In genomic region chr3:54709785-54710184, GRCh38 we compare ENCODE assay signal across 28 cellular contexts.
"Had no signal": no experiment of that assay in that cellular context is flagged by ENCODE, and none has a peak within 500 bp of the region (broad histone marks: within the 10 kb centered on the region; RNA-seq: fewer than 3 reads in every experiment).

No MANE protein-coding gene starts in this region.

- H3K9me3 Mint-ChIP-seq: endodermal cell had no signal

- H3K4me3 Mint-ChIP-seq: activated CD4-positive, alpha-beta memory T cell treated with anti-CD3 and anti-CD28 coated beads, Interleukin-2, amount 10 ng/mL, durations not matched to agents 7 days and 5 days; activated CD4-positive, alpha-beta T cell treated with anti-CD3 and anti-CD28 coated beads, Interleukin-2, amount 10 ng/mL, durations not matched to agents 7 days and 5 days; activated naive CD8-positive, alpha-beta T cell; activated T-cell treated with anti-CD3 and anti-CD28 coated beads, Interleukin-2, amount 50 U/mL, for 4 hours; activated T-helper 17 cell treated with anti-CD3 and anti-CD28 coated beads, Interleukin-2, amount 50 U/mL, for 72 hours; central memory CD8-positive, alpha-beta T cell; dendritic cell treated with granulocyte-macrophage colony-stimulating factor and Interleukin-4, amounts not matched to agents 40 ng/mL and 50 ng/mL, for 4 days; endodermal cell; T-helper 17 cell; T-helper 2 cell treated with Interferon-gamma antibody and Interleukin-4, amounts not matched to agents 5 μg/mL and 100 μg/mL, for 36 hours had no signal

- H3K27ac Mint-ChIP-seq: activated CD4-positive, alpha-beta memory T cell treated with anti-CD3 and anti-CD28 coated beads, Interleukin-2, amount 10 ng/mL, durations not matched to agents 7 days and 5 days; activated CD4-positive, alpha-beta T cell treated with anti-CD3 and anti-CD28 coated beads, Interleukin-2, amount 10 ng/mL, durations not matched to agents 7 days and 5 days; activated naive CD8-positive, alpha-beta T cell; activated T-helper 17 cell treated with anti-CD3 and anti-CD28 coated beads, Interleukin-2, amount 50 U/mL, for 72 hours; dendritic cell treated with granulocyte-macrophage colony-stimulating factor and Interleukin-4, amounts not matched to agents 40 ng/mL and 50 ng/mL, for 4 days; endodermal cell; T-helper 17 cell; T-helper 2 cell treated with Interferon-gamma antibody and Interleukin-4, amounts not matched to agents 5 μg/mL and 100 μg/mL, for 36 hours had no signal

- H3K36me3 ChIP-seq: brain microvascular endothelial cell, heart right ventricle had no signal

- DNase-seq: activated CD4-positive, alpha-beta memory T cell treated with anti-CD3 and anti-CD28 coated beads, Interleukin-2, amount 10 ng/mL, durations not matched to agents 7 days and 5 days; activated CD4-positive, alpha-beta T cell treated with anti-CD3 and anti-CD28 coated beads for 1 hour; activated CD4-positive, alpha-beta T cell treated with anti-CD3 and anti-CD28 coated beads for 4 hours; activated CD4-positive, alpha-beta T cell treated with anti-CD3 and anti-CD28 coated beads, Interleukin-2, amount 10 ng/mL, durations not matched to agents 7 days and 5 days; activated CD4-positive, alpha-beta T cell treated with anti-CD3 and anti-CD28 coated beads, Interleukin-2, amount 50 U/mL, for 4 hours; activated effector memory CD4-positive, alpha-beta T cell treated with Interleukin-2 at 50 U/mL for 16 hours; activated gamma-delta T cell treated with Interleukin-2 at 50 U/mL for 16 hours; activated naive CD4-positive, alpha-beta T cell treated with anti-CD3 and anti-CD28 coated beads, Interleukin-2, amount 50 U/mL, for 16 hours; activated naive CD4-positive, alpha-beta T cell treated with Interleukin-2 at 50 U/mL for 16 hours; activated T-cell treated with anti-CD3 and anti-CD28 coated beads, Interleukin-2, amount 50 U/mL, for 4 hours; amniotic stem cell; anterior cingulate cortex; brain microvascular endothelial cell; dorsolateral prefrontal cortex; effector memory CD4-positive, alpha-beta T cell; endodermal cell; foreskin fibroblast; heart right ventricle; T-helper 1 cell; T-helper 17 cell; T1000 had no signal

- H3K4me1 Mint-ChIP-seq: activated CD4-positive, alpha-beta memory T cell treated with anti-CD3 and anti-CD28 coated beads, Interleukin-2, amount 10 ng/mL, durations not matched to agents 7 days and 5 days; activated CD4-positive, alpha-beta T cell treated with anti-CD3 and anti-CD28 coated beads, Interleukin-2, amount 10 ng/mL, durations not matched to agents 7 days and 5 days; activated T-helper 17 cell treated with anti-CD3 and anti-CD28 coated beads, Interleukin-2, amount 50 U/mL, for 72 hours; central memory CD8-positive, alpha-beta T cell; endodermal cell; T-helper 17 cell had no signal

- H3K36me3 Mint-ChIP-seq: activated naive CD8-positive, alpha-beta T cell had no signal

- H3K27me3 Mint-ChIP-seq: activated CD4-positive, alpha-beta memory T cell treated with anti-CD3 and anti-CD28 coated beads, Interleukin-2, amount 10 ng/mL, durations not matched to agents 7 days and 5 days; activated CD4-positive, alpha-beta T cell treated with anti-CD3 and anti-CD28 coated beads, Interleukin-2, amount 10 ng/mL, durations not matched to agents 7 days and 5 days; activated naive CD8-positive, alpha-beta T cell; activated T-helper 17 cell treated with anti-CD3 and anti-CD28 coated beads, Interleukin-2, amount 50 U/mL, for 72 hours; central memory CD8-positive, alpha-beta T cell; dendritic cell treated with granulocyte-macrophage colony-stimulating factor and Interleukin-4, amounts not matched to agents 40 ng/mL and 50 ng/mL, for 4 days; T-helper 17 cell had no signal

- H3K4me3 ChIP-seq: coronary artery, dorsolateral prefrontal cortex, heart right ventricle had no signal

- H3K9me3 ChIP-seq: heart right ventricle had no signal

- H3K27ac ChIP-seq: brain microvascular endothelial cell, coronary artery, dorsolateral prefrontal cortex, heart right ventricle had no signal

- ATAC-seq: activated T-cell treated with anti-CD3 and anti-CD28 coated beads, Interleukin-2, amount 50 U/mL, for 4 hours; activated T-helper 17 cell treated with anti-CD3 and anti-CD28 coated beads, Interleukin-2, amount 50 U/mL, for 72 hours; esophagus mucosa; heart right ventricle; T-helper 17 cell had no signal

- H3K27me3 ChIP-seq: brain microvascular endothelial cell, dorsolateral prefrontal cortex, heart right ventricle had no signal
